22 cellular contexts compared by ENCODE assay signal in the genomic region with DNA sequence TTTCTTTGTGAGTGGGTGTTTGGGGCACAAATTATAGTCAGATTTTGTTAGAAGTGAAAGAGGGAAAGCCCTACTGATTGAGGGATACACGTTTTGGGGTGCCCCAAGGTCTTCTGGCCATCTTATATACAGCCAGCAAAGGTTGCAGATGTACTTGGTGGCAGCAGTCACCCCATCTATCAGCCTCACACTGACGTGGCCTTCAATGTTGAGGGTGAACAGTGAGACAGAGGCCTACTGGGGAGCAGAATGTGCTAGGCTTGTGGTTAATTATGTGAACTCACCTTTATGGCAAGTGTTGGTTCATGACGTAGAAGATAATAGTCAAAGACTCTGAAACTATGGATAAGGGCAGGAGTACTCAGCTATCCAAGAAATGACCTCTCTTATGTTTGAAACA.
"Had no signal": no experiment of that assay in that cellular context is flagged by ENCODE, and none has a peak within 500 bp of the region (broad histone marks: within the 10 kb centered on the region; RNA-seq: fewer than 3 reads in every experiment).

No MANE protein-coding gene starts in this region.

- H3K27ac ChIP-seq: dorsolateral prefrontal cortex, neural progenitor cell, prostate gland, right atrium auricular region, suprapubic skin, transverse colon, upper lobe of right lung, uterus had no signal

- H3K4me1 ChIP-seq: uterus had no signal

- ATAC-seq: left lobe of liver; sciatic nerve; stimulated activated naive CD8-positive, alpha-beta T cell treated with anti-CD3 and anti-CD28 coated beads, Interleukin-15, amount 100 ng/mL, for 72 hours; upper lobe of right lung had no signal

- H3K36me3 ChIP-seq: neural progenitor cell, prostate gland, right atrium auricular region, suprapubic skin, transverse colon, upper lobe of right lung, uterus had no signal

- FAIRE-seq: colon, frontal cortex, kidney had no signal

- H3K9me3 Mint-ChIP-seq: memory B cell had no signal

- H3K27me3 ChIP-seq: dorsolateral prefrontal cortex, neural progenitor cell, right atrium auricular region, suprapubic skin, transverse colon, upper lobe of right lung, uterus had no signal

- H3K9ac ChIP-seq: neural progenitor cell had no signal

- H3K4me3 ChIP-seq: dorsolateral prefrontal cortex, lung, neural progenitor cell, prostate gland, right atrium auricular region, smooth muscle cell, suprapubic skin, transverse colon, upper lobe of right lung, uterus had no signal

- H3K27ac Mint-ChIP-seq: memory B cell; neural progenitor cell; stimulated activated naive CD8-positive, alpha-beta T cell treated with anti-CD3 and anti-CD28 coated beads, Interleukin-15, amount 100 ng/mL, for 72 hours had no signal

- H2AFZ ChIP-seq: neural progenitor cell had no signal

- H3K4me3 Mint-ChIP-seq: memory B cell; nephron; neural progenitor cell; stimulated activated naive CD8-positive, alpha-beta T cell treated with anti-CD3 and anti-CD28 coated beads, Interleukin-15, amount 100 ng/mL, for 72 hours had no signal

- H3K4me2 ChIP-seq: neural progenitor cell, smooth muscle cell had no signal

- DNase-seq: dorsolateral prefrontal cortex; effector CD4-positive, alpha-beta T cell; kidney; stimulated activated CD4-positive, alpha-beta T cell treated with anti-CD3 and anti-CD28 coated beads, Interleukin-2, amount 100 ng/mL, for 24 hours; stimulated activated CD4-positive, alpha-beta T cell treated with anti-CD3 and anti-CD28 coated beads, Interleukin-4, amount 100 ng/mL, for 24 hours; stimulated activated naive CD4-positive, alpha-beta T cell; stimulated activated naive CD8-positive, alpha-beta T cell treated with anti-CD3 and anti-CD28 coated beads, Interleukin-15, amount 100 ng/mL, for 72 hours; transverse colon; upper lobe of right lung; uterus had no signal

- H3K27me3 Mint-ChIP-seq: memory B cell; stimulated activated naive CD8-positive, alpha-beta T cell treated with anti-CD3 and anti-CD28 coated beads, Interleukin-15, amount 100 ng/mL, for 72 hours had no signal

- H3K9me3 ChIP-seq: prostate gland, right atrium auricular region, suprapubic skin, uterus had no signal
